Comparison of ENCODE assay signal across 12 cellular contexts in genomic region chr10:13270877-13271551, GRCh38. TPM values are rescaled to one million over a fixed set of nuclear protein-coding genes. Genes with fewer than 3 reads are reported as not detected.
DNase-seq lines count a peak whose midpoint lies in the region; ATAC-seq and TF ChIP-seq lines count a peak whose summit lies in the region.
"Had no signal": no experiment of that assay in that cellular context is flagged by ENCODE, and none has a peak within 500 bp of the region (broad histone marks: within the 10 kb centered on the region; RNA-seq: fewer than 3 reads in every experiment).

No MANE protein-coding gene starts in this region.

- ATAC-seq in GM19324 (IDR thresholded peaks at IDR 0.05; ENCODE audit: low FRiP score, unreplicated experiment), result no peak
- no peak for ATAC-seq in activated CD4-positive, CD25-positive, alpha-beta regulatory T cell treated with anti-CD3 and anti-CD28 coated beads, Interleukin-2, amount 50 U/mL, for 24 hours

- DNase-seq in AG10803 (ENCODE audit: low read depth) (peak; percentile 42), HT-29 (ENCODE audit: low spot score) (peak; percentile 80), astrocyte of the spinal cord (ENCODE audit: low read depth, low spot score) (peak; percentile 7), mesenteric fat pad (ENCODE audit: low spot score) (peak; percentile 30), HuH-7.5 (ENCODE audit: low spot score) (no peak), cerebellar cortex (ENCODE audit: low spot score) (no peak)
- DNase-seq: foreskin melanocyte, midbrain had no signal

- TF ChIP-seq CTCF in AG10803 (conservative IDR thresholded peaks at IDR 0.05; ENCODE audit: low read length) (no peak), astrocyte of the spinal cord (IDR thresholded peaks at IDR 0.05; ENCODE audit: low read depth, low read length) (no peak)

- H3K4me3 ChIP-seq in AG10803 (ENCODE audit: low read length), result no peak overlapping the region
- no peak overlapping the region for H3K4me3 ChIP-seq in astrocyte of the spinal cord (ENCODE audit: low read depth, low read length)

- in situ Hi-C loops in astrocyte of the spinal cord (cut with HindIII; ENCODE audit: low sequenced_read_pairs), result no loop called here

RNA-seq across cellular contexts. Expression of gene PHYH, which starts 28.9 kb away (rescaled TPM):
- 4.6 and 6.0 TPM in 2 replicates for total RNA-seq in HT-29 (2014; rRNA removed; shearing (Covaris generic))
- 44.1 TPM for total RNA-seq in mesenteric fat pad

RNA-seq across cellular contexts. Expression of gene UCMA, which starts 36.8 kb away (rescaled TPM):
- total RNA-seq in HT-29 (2014; rRNA removed; shearing (Covaris generic)), result not detected in 2 replicates
- total RNA-seq in mesenteric fat pad, result not detected
- total RNA-seq: activated CD4-positive, alpha-beta memory T cell treated with anti-CD3 and anti-CD28 coated beads, Interleukin-2, amount 10 ng/mL, durations not matched to agents 7 days and 5 days; subcutaneous adipose tissue had no signal

Comparison
In these comparisons a context has a peak if more than half of its experiments do, and no peak if none do; other contexts are left out.
1. DNase-seq: peak in AG10803 (single experiment), HT-29 (single experiment), astrocyte of the spinal cord (single experiment) and mesenteric fat pad (single experiment); none in HuH-7.5 (single experiment) and cerebellar cortex (single experiment).